ENCODE assay signal across 8 cellular contexts in genomic region chr1:207867136-207868081, GRCh38. TPM values are rescaled to one million over a fixed set of nuclear protein-coding genes. Genes with fewer than 3 reads are reported as not detected.
DNase-seq lines count a peak whose midpoint lies in the region; ATAC-seq and TF ChIP-seq lines count a peak whose summit lies in the region.

No MANE protein-coding gene starts in this region.

- H3K27ac Mint-ChIP-seq in activated T-helper 2 cell treated with anti-CD3 and anti-CD28 coated beads, Interferon-gamma antibody, Interleukin-2, Interleukin-4, amounts not matched to agents 10 μg/mL and 5 μg/mL and 100 μg/mL, durations not matched to agents 14 hours and 24 hours and 36 hours, result peak overlapping the region; percentile 81

- peak overlapping the region; percentile 35 for H3K9ac ChIP-seq in parathyroid adenoma

- ATAC-seq in gastroesophageal sphincter (no peak), HG02623 (IDR thresholded peaks at IDR 0.05; ENCODE audit: unreplicated experiment) (no peak), GM19395 (IDR thresholded peaks at IDR 0.05; ENCODE audit: unreplicated experiment) (no peak)

- peaks cover 44% of the 10 kb centered on the region for H3K36me3 Mint-ChIP-seq in activated T-helper 2 cell treated with anti-CD3 and anti-CD28 coated beads, Interferon-gamma antibody, Interleukin-2, Interleukin-4, amounts not matched to agents 10 μg/mL and 5 μg/mL and 100 μg/mL, durations not matched to agents 14 hours and 24 hours and 36 hours (ENCODE audit: low read depth)

- TF ChIP-seq CTCF in gastroesophageal sphincter (IDR thresholded peaks at IDR 0.05), result no peak
- TF ChIP-seq CTCF in parathyroid adenoma (IDR thresholded peaks at IDR 0.05), result no peak

- peak; percentile 42 for DNase-seq in H7
- DNase-seq in activated T-helper 2 cell treated with anti-CD3 and anti-CD28 coated beads, Interferon-gamma antibody, Interleukin-2, Interleukin-4, amounts not matched to agents 10 μg/mL and 5 μg/mL and 100 μg/mL, durations not matched to agents 14 hours and 24 hours and 36 hours (ENCODE audit: low spot score), result no peak
- no peak for DNase-seq in NCI-H2227 (lab: John Stamatoyannopoulos, UW; ENCODE audit: unreplicated experiment)
- no peak for DNase-seq in effector CD4-positive, alpha-beta T cell

- TF ChIP-seq POLR2A in gastroesophageal sphincter (IDR thresholded peaks at IDR 0.05), result peak in 1 of 2 donors; percentile 30

- H2AFZ ChIP-seq in parathyroid adenoma, result peak overlapping the region; percentile 28

- H3K9me3 ChIP-seq in gastroesophageal sphincter, result no peaks in the 10 kb centered on the region
- no peaks in the 10 kb centered on the region for H3K9me3 ChIP-seq in parathyroid adenoma (ENCODE audit: control insufficient read depth, low read length)

- H3K27me3 ChIP-seq in H7 (ENCODE audit: control insufficient read depth, insufficient read depth, low read length) (peaks cover 18% of the 10 kb centered on the region), gastroesophageal sphincter (no peaks in the 10 kb centered on the region), parathyroid adenoma (ENCODE audit: control insufficient read depth, insufficient read depth, low read length) (no peaks in the 10 kb centered on the region)

- peaks cover 52% of the 10 kb centered on the region for H3K79me2 ChIP-seq in parathyroid adenoma

- TF ChIP-seq EP300 in gastroesophageal sphincter (IDR thresholded peaks at IDR 0.05), result no peak

- intact Hi-C loops in activated T-helper 2 cell treated with anti-CD3 and anti-CD28 coated beads, Interferon-gamma antibody, Interleukin-2, Interleukin-4, amounts not matched to agents 10 μg/mL and 5 μg/mL and 100 μg/mL, durations not matched to agents 14 hours and 24 hours and 36 hours (cut with micrococcal nuclease), result loop anchor here (2.0 kb wide), 1 partner anchor 15 kb away; no protein-coding TSS in a partner anchor

- peaks cover 76% of the 10 kb centered on the region for H3K4me1 Mint-ChIP-seq in activated T-helper 2 cell treated with anti-CD3 and anti-CD28 coated beads, Interferon-gamma antibody, Interleukin-2, Interleukin-4, amounts not matched to agents 10 μg/mL and 5 μg/mL and 100 μg/mL, durations not matched to agents 14 hours and 24 hours and 36 hours (ENCODE audit: low read depth)

- H3K4me3 ChIP-seq in H7 (ENCODE audit: insufficient read depth, low read depth, low read length) (no peak overlapping the region), gastroesophageal sphincter (peak overlapping the region; percentile 66 to 98), parathyroid adenoma (ENCODE audit: low read depth, low read length) (peak overlapping the region; percentile 72)

- WGBS in gastroesophageal sphincter (ENCODE audit: low coverage in 1 of 2), 2 donors, result 12% methylated on average over 5 of the region's 18 CpGs; no CpG with 5 or more reads in 1 of the 2 donors

- H3K27me3 Mint-ChIP-seq in activated T-helper 2 cell treated with anti-CD3 and anti-CD28 coated beads, Interferon-gamma antibody, Interleukin-2, Interleukin-4, amounts not matched to agents 10 μg/mL and 5 μg/mL and 100 μg/mL, durations not matched to agents 14 hours and 24 hours and 36 hours (ENCODE audit: low read depth), result no peaks in the 10 kb centered on the region

- H3K4me3 Mint-ChIP-seq in activated T-helper 2 cell treated with anti-CD3 and anti-CD28 coated beads, Interferon-gamma antibody, Interleukin-2, Interleukin-4, amounts not matched to agents 10 μg/mL and 5 μg/mL and 100 μg/mL, durations not matched to agents 14 hours and 24 hours and 36 hours (ENCODE audit: low read depth), result peak overlapping the region; percentile 89

- peak overlapping the region; percentile 79 to 99 (median 98) for H3K27ac ChIP-seq in gastroesophageal sphincter
- H3K27ac ChIP-seq in parathyroid adenoma, result peak overlapping the region; percentile 98

- peak overlapping the region; percentile 80 for H3K4me2 ChIP-seq in parathyroid adenoma (ENCODE audit: low read length)

- H3K9me3 Mint-ChIP-seq in activated T-helper 2 cell treated with anti-CD3 and anti-CD28 coated beads, Interferon-gamma antibody, Interleukin-2, Interleukin-4, amounts not matched to agents 10 μg/mL and 5 μg/mL and 100 μg/mL, durations not matched to agents 14 hours and 24 hours and 36 hours, result no peaks in the 10 kb centered on the region

- peaks cover 4 to 90% (median 42%) of the 10 kb centered on the region in 3 donors for H3K4me1 ChIP-seq in gastroesophageal sphincter
- peaks cover 20% of the 10 kb centered on the region for H3K4me1 ChIP-seq in parathyroid adenoma

- H3K36me3 ChIP-seq in H7 (replicated peaks; ENCODE audit: control insufficient read depth, insufficient read depth, low read length), result no peaks in the 10 kb centered on the region
- peaks cover 0 to 29% of the 10 kb centered on the region in 2 donors for H3K36me3 ChIP-seq in gastroesophageal sphincter
- no peaks in the 10 kb centered on the region for H3K36me3 ChIP-seq in parathyroid adenoma (ENCODE audit: control insufficient read depth, insufficient read depth, low read length)

RNA-seq across cellular contexts. Expression of gene CD34, which starts 43.5 kb away (rescaled TPM):
- total RNA-seq in H7 (2014; rRNA removed; shearing (Covaris generic)), result not detected in 2 replicates
- total RNA-seq in activated T-helper 2 cell treated with anti-CD3 and anti-CD28 coated beads, Interferon-gamma antibody, Interleukin-2, Interleukin-4, amounts not matched to agents 10 μg/mL and 5 μg/mL and 100 μg/mL, durations not matched to agents 14 hours and 24 hours and 36 hours, result not detected in 2 replicates
- 100 to 1,000 TPM in 1 of 4 donors, 10 to 100 TPM in 3; 38.9 to 114 (median 62.1) TPM for total RNA-seq in gastroesophageal sphincter

Comparison
In these comparisons a context has a peak if more than half of its experiments do, and no peak if none do; other contexts are left out.
1. RNA of gene CD34, which starts 43.5 kb away (total RNA-seq): 38.9 to 114 TPM in gastroesophageal sphincter; not detected in activated T-helper 2 cell treated with anti-CD3 and anti-CD28 coated beads, Interferon-gamma antibody, Interleukin-2, Interleukin-4, amounts not matched to agents 10 μg/mL and 5 μg/mL and 100 μg/mL, durations not matched to agents 14 hours and 24 hours and 36 hours and not detected in H7; every median in the first group is over 10 times any median in the second.